2 cellular contexts compared by ENCODE assay signal in the genomic region with DNA sequence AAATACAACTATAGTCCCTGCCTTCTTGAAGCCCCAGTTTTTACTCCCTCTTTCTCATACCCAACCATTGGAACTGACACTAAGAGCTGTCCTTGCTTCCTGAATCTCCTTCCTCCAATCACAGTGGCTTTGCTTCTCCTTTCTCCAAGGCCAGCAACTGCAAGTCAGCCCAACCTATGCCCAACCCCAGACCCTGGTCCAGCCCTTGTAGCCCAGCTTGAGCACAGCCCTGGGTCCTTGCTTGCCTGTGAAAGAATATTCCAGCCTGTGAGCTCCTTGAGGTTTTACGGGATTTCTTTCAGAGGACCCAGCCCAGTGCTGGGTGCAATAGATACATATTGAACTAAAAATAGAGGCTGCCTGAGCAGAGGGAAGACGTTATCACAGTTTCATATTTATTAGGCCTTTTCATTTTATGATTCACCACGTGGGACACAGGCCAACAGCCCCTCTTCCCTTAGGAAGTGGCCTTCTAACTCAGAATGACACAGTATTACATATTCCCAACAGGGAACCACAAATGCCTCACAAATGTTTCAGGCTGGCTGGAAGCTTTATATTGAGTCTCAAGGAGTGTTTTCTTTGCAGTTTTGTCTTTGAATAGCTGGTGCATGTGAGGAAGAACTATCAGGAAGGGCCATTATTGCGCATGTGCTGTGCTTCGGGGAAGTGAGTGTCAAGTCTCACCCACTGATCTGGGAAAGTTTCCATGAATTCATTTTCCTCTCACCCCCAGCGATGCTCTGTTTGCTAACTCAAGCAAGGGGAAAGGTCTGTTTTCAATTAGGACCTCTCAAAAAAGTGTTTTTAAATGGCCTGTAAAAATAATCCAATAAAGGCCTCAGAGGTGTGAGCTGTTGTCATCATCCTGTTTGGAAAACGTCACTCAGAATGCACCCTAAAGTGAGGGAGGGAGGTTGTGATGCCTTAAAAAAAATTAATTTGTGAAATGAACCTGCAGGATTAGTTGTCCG.
TF ChIP-seq lines count a peak whose summit lies in the region.

No MANE protein-coding gene starts in this region.

TF ChIP-seq in HepG2, 621 proteins besides CTCF, POLR2A, EP300 and RAD21 (continued from another document):
- TF ChIP-seq ZNF644 (CRISPR knock-in tag; IDR thresholded peaks at IDR 0.05; ENCODE audit: low read depth), result no peak
- TF ChIP-seq SMC3 (IDR thresholded peaks at IDR 0.05; ENCODE audit: low read length), result no peak
- no peak for TF ChIP-seq EEA1 (CRISPR knock-in tag; IDR thresholded peaks at IDR 0.05; ENCODE audit: borderline replicate concordance)
- no peak for TF ChIP-seq ZNF703 (CRISPR knock-in tag; IDR thresholded peaks at IDR 0.05; ENCODE audit: borderline replicate concordance)

TF ChIP-seq in endothelial cell of umbilical vein, 7 proteins besides CTCF, POLR2A, EP300 and RAD21:
- TF ChIP-seq, protein P1, sequence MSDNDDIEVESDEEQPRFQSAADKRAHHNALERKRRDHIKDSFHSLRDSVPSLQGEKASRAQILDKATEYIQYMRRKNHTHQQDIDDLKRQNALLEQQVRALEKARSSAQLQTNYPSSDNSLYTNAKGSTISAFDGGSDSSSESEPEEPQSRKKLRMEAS (IDR thresholded peaks at IDR 0.05; ENCODE audit: insufficient read depth, insufficient read length), result no peak
- TF ChIP-seq FOS (IDR thresholded peaks at IDR 0.05; ENCODE audit: borderline replicate concordance, insufficient read depth, low read length), result peak; percentile 88
- no peak for TF ChIP-seq MYC (IDR thresholded peaks at IDR 0.05; ENCODE audit: low read depth, low read length)
- no peak for TF ChIP-seq EZH2 (IDR thresholded peaks at IDR 0.05; ENCODE audit: borderline replicate concordance, low read depth, low read length, severe bottlenecking)
- peak; percentile 50 for TF ChIP-seq JUN (IDR thresholded peaks at IDR 0.05; ENCODE audit: borderline replicate concordance, insufficient read depth, insufficient read length, low read depth)
- TF ChIP-seq POLR2AphosphoS5 (IDR thresholded peaks at IDR 0.05; ENCODE audit: insufficient read depth, low read depth, low read length), result peak; percentile 54
- peak; percentile 81 for TF ChIP-seq GATA2 (IDR thresholded peaks at IDR 0.05; ENCODE audit: insufficient read depth, insufficient read length, low read depth, low read length)
